In the genomic region with DNA sequence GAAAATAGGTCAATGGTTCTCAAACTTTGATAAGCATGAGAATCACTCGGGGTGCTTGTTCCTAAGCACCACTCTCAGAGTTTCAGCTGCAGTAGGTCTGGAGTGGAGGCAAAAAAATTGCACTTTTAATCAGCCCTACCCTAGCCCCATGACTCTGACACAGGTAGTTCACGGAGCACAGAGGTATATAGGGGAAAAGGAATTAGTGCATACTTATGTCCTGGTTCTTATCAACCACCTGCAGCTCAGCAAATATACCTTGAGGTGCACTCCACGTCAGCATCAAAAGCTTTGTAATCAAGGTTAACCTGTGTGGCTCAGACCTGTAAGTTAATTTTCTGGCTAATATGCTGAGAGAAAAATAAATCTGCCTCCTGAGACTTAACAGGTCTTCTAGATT, we compare ENCODE assay signal across 32 cellular contexts.
A peak's percentile ranks its signal among the peaks of the same experiment; 100 is the strongest.
DNase-seq lines count a peak whose midpoint lies in the region; ATAC-seq and TF ChIP-seq lines count a peak whose summit lies in the region.
"Had no signal": no experiment of that assay in that cellular context is flagged by ENCODE, and none has a peak within 500 bp of the region (broad histone marks: within the 10 kb centered on the region; RNA-seq: fewer than 3 reads in every experiment).

No MANE protein-coding gene starts in this region.

- no peaks in the 10 kb centered on the region for H3K36me3 Mint-ChIP-seq in endodermal cell (ENCODE audit: low read depth)
- H3K36me3 Mint-ChIP-seq: natural killer cell had no signal

- H3K4me3 Mint-ChIP-seq in endodermal cell, result no peak overlapping the region
- H3K4me3 Mint-ChIP-seq: CD8-positive, alpha-beta memory T cell; central memory CD8-positive, alpha-beta T cell; effector memory CD8-positive, alpha-beta T cell; natural killer cell had no signal

- H3K36me3 ChIP-seq in endodermal cell (ENCODE audit: control insufficient read depth, insufficient read depth, low read length) (no peaks in the 10 kb centered on the region), stomach (no peaks in the 10 kb centered on the region), esophagus muscularis mucosa (no peaks in the 10 kb centered on the region)
- H3K36me3 ChIP-seq: tibial artery had no signal

- H3K4me1 ChIP-seq in endodermal cell (ENCODE audit: control insufficient read depth, insufficient read depth, low read length) (peaks cover 5% of the 10 kb centered on the region), stomach (peaks cover 4 to 28% (median 15%) of the 10 kb centered on the region in 4 donors), esophagus muscularis mucosa (peaks cover 0 to 6% (median 0%) of the 10 kb centered on the region in 4 donors)
- H3K4me1 ChIP-seq: psoas muscle had no signal

- intact Hi-C loops in stomach (cut with DNase I; ENCODE audit: low total_unique reads) (no loop called here), esophagus muscularis mucosa (cut with DNase I) (no loop called here)

- H3K27ac ChIP-seq in endodermal cell (ENCODE audit: low read depth, low read length), result no peak overlapping the region
- H3K27ac ChIP-seq in stomach, result peak overlapping the region; percentile 45 to 72 (median 61)
- no peak overlapping the region for H3K27ac ChIP-seq in esophagus muscularis mucosa (replicated peaks in 1 of 4)
- H3K27ac ChIP-seq: HL-60, psoas muscle, SK-N-MC, tibial artery had no signal

- DNase-seq in NCI-H345 (lab: John Stamatoyannopoulos, UW) (peak; percentile 39), endodermal cell (no peak), stomach (peak; percentile 53), SIG-M5 (lab: John Stamatoyannopoulos, UW) (no peak), esophagus muscularis mucosa (ENCODE audit: extremely low spot score) (no peak)
- DNase-seq: activated CD4-positive, alpha-beta T cell treated with anti-CD3 and anti-CD28 coated beads, Interleukin-2, amount 50 U/mL, for 48 hours; activated naive CD4-positive, alpha-beta T cell treated with Interleukin-2 at 50 U/mL for 16 hours; CD8-positive, alpha-beta memory T cell; DND-41; effector memory CD8-positive, alpha-beta T cell; erythroblast; GF-D8; GOT3; KBM-7; left ventricle myocardium superior; midbrain; natural killer cell; NCI-H1092; NCI-H2081; NCI-H446; psoas muscle; stimulated activated CD4-positive, alpha-beta T cell treated with anti-CD3 and anti-CD28 coated beads, Interleukin-12 subunit alpha, Interleukin-12 subunit beta, amount 100 ng/mL, for 4 hours; stimulated activated CD4-positive, alpha-beta T cell treated with anti-CD3 and anti-CD28 coated beads, Interleukin-4, amount 100 ng/mL, for 1 hour; tibial artery had no signal

- H3K27me3 ChIP-seq in endodermal cell (ENCODE audit: control insufficient read depth, insufficient read depth, low read length, poor library complexity, severe bottlenecking), result no peaks in the 10 kb centered on the region
- no peaks in the 10 kb centered on the region for H3K27me3 ChIP-seq in stomach
- H3K27me3 ChIP-seq in esophagus muscularis mucosa, result no peaks in the 10 kb centered on the region
- H3K27me3 ChIP-seq: tibial artery had no signal

- no peak for TF ChIP-seq CTCF in endodermal cell (conservative IDR thresholded peaks at IDR 0.05)
- no peak for TF ChIP-seq CTCF in stomach (IDR thresholded peaks at IDR 0.05)
- TF ChIP-seq CTCF in esophagus muscularis mucosa (IDR thresholded peaks at IDR 0.05), result no peak

- no peak overlapping the region for H3K4me3 ChIP-seq in endodermal cell (ENCODE audit: low read length)
- no peak overlapping the region for H3K4me3 ChIP-seq in stomach
- no peak overlapping the region for H3K4me3 ChIP-seq in esophagus muscularis mucosa
- H3K4me3 ChIP-seq: psoas muscle, tibial artery had no signal

- ATAC-seq in GM18868 (IDR thresholded peaks at IDR 0.05; ENCODE audit: unreplicated experiment) (peak; percentile 20), GM21619 (IDR thresholded peaks at IDR 0.05; ENCODE audit: unreplicated experiment) (no peak)
- ATAC-seq: activated CD4-positive, CD25-positive, alpha-beta regulatory T cell treated with anti-CD3 and anti-CD28 coated beads, Interleukin-2, amount 50 U/mL, for 24 hours; effector memory CD8-positive, alpha-beta T cell; left ventricle myocardium superior; natural killer cell; PC-3; psoas muscle; sciatic nerve had no signal

- no peak overlapping the region for H3K9ac ChIP-seq in endodermal cell (ENCODE audit: extremely low read depth, low read length, poor library complexity, severe bottlenecking)

- H3K9me3 ChIP-seq in endodermal cell (ENCODE audit: control insufficient read depth, low read length) (peaks cover 27% of the 10 kb centered on the region), stomach (peaks cover 0 to 22% (median 16%) of the 10 kb centered on the region in 4 donors), esophagus muscularis mucosa (peaks cover 0 to 23% (median 13%) of the 10 kb centered on the region in 4 donors)

- peaks cover 28% of the 10 kb centered on the region for H3K9me3 Mint-ChIP-seq in endodermal cell
- H3K9me3 Mint-ChIP-seq: central memory CD8-positive, alpha-beta T cell; effector memory CD8-positive, alpha-beta T cell had no signal

- no peaks in the 10 kb centered on the region for H3K27me3 Mint-ChIP-seq in endodermal cell (ENCODE audit: insufficient read depth)
- H3K27me3 Mint-ChIP-seq: CD8-positive, alpha-beta memory T cell; central memory CD8-positive, alpha-beta T cell; effector memory CD8-positive, alpha-beta T cell had no signal

- TF ChIP-seq POLR2A in stomach (IDR thresholded peaks at IDR 0.05) (no peak), esophagus muscularis mucosa (IDR thresholded peaks at IDR 0.05; ENCODE audit: low read depth) (no peak)

- H3K4me1 Mint-ChIP-seq in endodermal cell, result peaks cover 20% of the 10 kb centered on the region
- H3K4me1 Mint-ChIP-seq: CD8-positive, alpha-beta memory T cell; central memory CD8-positive, alpha-beta T cell; natural killer cell had no signal

- TF ChIP-seq EP300 in stomach (IDR thresholded peaks at IDR 0.05) (no peak), esophagus muscularis mucosa (IDR thresholded peaks at IDR 0.05) (no peak)

- peak overlapping the region; percentile 20 for H3K27ac Mint-ChIP-seq in endodermal cell
- H3K27ac Mint-ChIP-seq: CD8-positive, alpha-beta memory T cell; effector memory CD8-positive, alpha-beta T cell; natural killer cell had no signal

- 62 to 83% methylated on average over 2 to 3 of the region's 3 CpGs for WGBS in endodermal cell (ENCODE audit: insufficient coverage in 1 of 2, insufficient read length in 1 of 2), 2 experiments
- 25 to 62% (median 40%) methylated on average over 3 of the region's 3 CpGs for WGBS in stomach, 5 donors
- WGBS in esophagus muscularis mucosa, result 92% methylated on average over 3 of the region's 3 CpGs

Comparison
In these comparisons a context has a peak if more than half of its experiments do, and no peak if none do; other contexts are left out.
1. DNase-seq: peak in NCI-H345 (single experiment) and stomach (single experiment); none in endodermal cell (single experiment), SIG-M5 (single experiment) and esophagus muscularis mucosa (single experiment).
2. H3K27ac ChIP-seq: peak in stomach (5 of 5); none in endodermal cell (single experiment) and esophagus muscularis mucosa (0 of 4).